Comparison of ENCODE assay signal across 19 cellular contexts in genomic region chr2:126785236-126785635, GRCh38.
DNase-seq lines count a peak whose midpoint lies in the region; ATAC-seq and TF ChIP-seq lines count a peak whose summit lies in the region.
"Had no signal": no experiment of that assay in that cellular context is flagged by ENCODE, and none has a peak within 500 bp of the region (broad histone marks: within the 10 kb centered on the region; RNA-seq: fewer than 3 reads in every experiment).

No MANE protein-coding gene starts in this region.

- no peak overlapping the region for H3K4ac ChIP-seq in H9 (ENCODE audit: low read depth, low read length)

- H3K4me1 ChIP-seq in H9 (ENCODE audit: insufficient read depth, low read length) = no peaks in the 10 kb centered on the region
- H3K4me1 ChIP-seq: BLaER1, Caco-2 had no signal

- no peaks in the 10 kb centered on the region for H3K23me2 ChIP-seq in H9 (ENCODE audit: insufficient read length, low read depth, low read length, poor library complexity, severe bottlenecking)

- no peaks in the 10 kb centered on the region for H3K36me3 Mint-ChIP-seq in natural killer cell treated with Interleukin-12 subunit alpha and Interleukin-12 subunit beta and Interleukin-15 and Interleukin-18, amount 100 ng/mL, for 72 hours
- H3K36me3 Mint-ChIP-seq in natural killer cell (no peaks in the 10 kb centered on the region), H9 (ENCODE audit: insufficient read depth in 1 of 3, low read depth in 3 of 3) (no peaks in the 10 kb centered on the region)
- H3K36me3 Mint-ChIP-seq: CD4-positive, CD25-positive, alpha-beta regulatory T cell; CD8-positive, alpha-beta T cell had no signal

- TF ChIP-seq CTCF in natural killer cell (IDR thresholded peaks at IDR 0.05) (no peak), H9 (conservative IDR thresholded peaks at IDR 0.05) (no peak)

- H2BK20ac ChIP-seq in H9 (ENCODE audit: low read depth, low read length, poor library complexity, severe bottlenecking) = no peak overlapping the region

- peaks cover 6 to 9% of the 10 kb centered on the region in 2 donors for H3K27me3 Mint-ChIP-seq in natural killer cell treated with Interleukin-12 subunit alpha and Interleukin-12 subunit beta and Interleukin-15 and Interleukin-18, amount 100 ng/mL, for 72 hours
- H3K27me3 Mint-ChIP-seq in natural killer cell (ENCODE audit: low read depth in 2 of 2) = peaks cover 0 to 12% of the 10 kb centered on the region in 2 donors
- H3K27me3 Mint-ChIP-seq in H9 (ENCODE audit: low read depth) = peaks cover 3% of the 10 kb centered on the region

- no peak overlapping the region for H3K27ac ChIP-seq in H9 (ENCODE audit: insufficient read length, low read depth, low read length)
- H3K27ac ChIP-seq: 22Rv1, BLaER1, C4-2B had no signal

- H3K9ac ChIP-seq in H9 (ENCODE audit: extremely low read depth, insufficient read length, low read length) = no peak overlapping the region
- H3K9ac ChIP-seq: BLaER1 had no signal

- H3K56ac ChIP-seq in H9 (ENCODE audit: insufficient read length, low read depth, low read length) = no peak overlapping the region

- H2AK5ac ChIP-seq in H9 (ENCODE audit: insufficient read length, low read length) = no peak overlapping the region

- no peak overlapping the region for H3K14ac ChIP-seq in H9 (ENCODE audit: insufficient read depth, low read length)

- no peak overlapping the region for H2BK5ac ChIP-seq in H9 (ENCODE audit: insufficient read length, low read length)

- H3K18ac ChIP-seq in H9 (ENCODE audit: insufficient read length, low read depth, low read length) = no peak overlapping the region

- H4K8ac ChIP-seq in H9 (replicated peaks; ENCODE audit: insufficient read length, low read depth, low read length) = no peak overlapping the region

- no peak overlapping the region for H3K23ac ChIP-seq in H9 (ENCODE audit: insufficient read length, low read depth, low read length)

- no peaks in the 10 kb centered on the region for H3K27me3 ChIP-seq in H9 (ENCODE audit: insufficient read depth, low read length)
- H3K27me3 ChIP-seq: BLaER1 had no signal

- no peak for ATAC-seq in natural killer cell treated with Interleukin-12 subunit alpha and Interleukin-12 subunit beta and Interleukin-15 and Interleukin-18, amount 100 ng/mL, for 72 hours
- ATAC-seq in natural killer cell = no peak
- ATAC-seq: CD8-positive, alpha-beta T cell had no signal

- H4K91ac ChIP-seq in H9 (ENCODE audit: insufficient read length, low read depth, low read length) = no peak overlapping the region

- H3T11ph ChIP-seq in H9 (ENCODE audit: low read length) = no peak overlapping the region

- H3K4me2 ChIP-seq in H9 (ENCODE audit: insufficient read depth, insufficient read length, low read length) = no peak overlapping the region
- H3K4me2 ChIP-seq: BLaER1 had no signal

- H3K4me1 Mint-ChIP-seq in natural killer cell treated with Interleukin-12 subunit alpha and Interleukin-12 subunit beta and Interleukin-15 and Interleukin-18, amount 100 ng/mL, for 72 hours (ENCODE audit: low read depth in 2 of 2) = no peaks in the 10 kb centered on the region
- no peaks in the 10 kb centered on the region for H3K4me1 Mint-ChIP-seq in natural killer cell
- H3K4me1 Mint-ChIP-seq in H9 = peaks cover 2 to 5% of the 10 kb centered on the region in 2 experiments; a peak in 3 of 4 replicates
- H3K4me1 Mint-ChIP-seq: B cell; CD4-positive, CD25-positive, alpha-beta regulatory T cell had no signal

- no peak overlapping the region for H2BK12ac ChIP-seq in H9 (ENCODE audit: insufficient read length, low read depth, low read length)

- no CpG with 5 or more reads among the region's 3 CpGs for WGBS in H9 (ENCODE audit: extremely low coverage, insufficient read length, low lambda C conversion rate)

- H3K9me3 ChIP-seq in H9 (ENCODE audit: control insufficient read depth, low read depth, low read length) = no peaks in the 10 kb centered on the region
- H3K9me3 ChIP-seq: BLaER1, Caco-2 had no signal

- DNase-seq in activated T-cell treated with anti-CD3 and anti-CD28 coated beads, Interleukin-2, amount 50 U/mL, for 1 hour = peak; percentile 7
- DNase-seq in activated T-cell treated with anti-CD3 and anti-CD28 coated beads for 4 hours = no peak
- peak; percentile 28 for DNase-seq in natural killer cell treated with Interleukin-12 subunit alpha and Interleukin-12 subunit beta and Interleukin-15 and Interleukin-18, amount 100 ng/mL, for 72 hours (ENCODE audit: low spot score)
- DNase-seq in natural killer cell = no peak
- DNase-seq in posterior vena cava (ENCODE audit: low spot score) = peak; percentile 37
- no peak for DNase-seq in H9
- no peak for DNase-seq in activated CD4-positive, alpha-beta T cell treated with anti-CD3 and anti-CD28 coated beads, Interleukin-2, amount 50 U/mL, for 48 hours
- no peak for DNase-seq in MV-4-11 (lab: John Stamatoyannopoulos, UW)
- DNase-seq: CD4-positive, CD25-positive, alpha-beta regulatory T cell; CD8-positive, alpha-beta T cell; DMS153; DND-41; GOT3; HCEC 1CT had no signal

- H3K27ac Mint-ChIP-seq in natural killer cell treated with Interleukin-12 subunit alpha and Interleukin-12 subunit beta and Interleukin-15 and Interleukin-18, amount 100 ng/mL, for 72 hours = no peak overlapping the region
- H3K27ac Mint-ChIP-seq in natural killer cell (no peak overlapping the region), H9 (no peak overlapping the region)
- H3K27ac Mint-ChIP-seq: B cell; CD4-positive, CD25-positive, alpha-beta regulatory T cell; CD8-positive, alpha-beta T cell had no signal

- no peak overlapping the region for H2BK120ac ChIP-seq in H9 (ENCODE audit: low read depth, low read length, poor library complexity, severe bottlenecking)

- H2AFZ ChIP-seq in H9 (ENCODE audit: low read length) = no peak overlapping the region

- no peaks in the 10 kb centered on the region for H4K20me1 ChIP-seq in H9 (ENCODE audit: control insufficient read depth, insufficient read depth, insufficient read length)
- H4K20me1 ChIP-seq: BLaER1 had no signal

- no peaks in the 10 kb centered on the region for H3K79me1 ChIP-seq in H9 (ENCODE audit: insufficient read depth, low read depth, low read length, poor library complexity, severe bottlenecking)

- no peak overlapping the region for H4K5ac ChIP-seq in H9 (ENCODE audit: insufficient read length, low read depth, low read length)

- no peaks in the 10 kb centered on the region for H3K79me2 ChIP-seq in H9 (ENCODE audit: insufficient read depth, low read length)

- H2BK15ac ChIP-seq in H9 (ENCODE audit: low read depth, low read length) = no peak overlapping the region

- intact Hi-C loops in natural killer cell (cut with micrococcal nuclease) = no loop called here
- intact Hi-C loops in posterior vena cava (cut with DNase I) = loop anchor here in 1 of 2 donors (10.0 kb wide), 1 partner anchor 430 kb away; no protein-coding TSS in a partner anchor

- no peaks in the 10 kb centered on the region for H3K9me3 Mint-ChIP-seq in natural killer cell treated with Interleukin-12 subunit alpha and Interleukin-12 subunit beta and Interleukin-15 and Interleukin-18, amount 100 ng/mL, for 72 hours
- H3K9me3 Mint-ChIP-seq in natural killer cell = no peaks in the 10 kb centered on the region
- H3K9me3 Mint-ChIP-seq in H9 = no peaks in the 10 kb centered on the region; a peak in 2 of 5 replicates
- H3K9me3 Mint-ChIP-seq: CD4-positive, CD25-positive, alpha-beta regulatory T cell; CD8-positive, alpha-beta T cell had no signal

- H3K4me3 Mint-ChIP-seq in natural killer cell treated with Interleukin-12 subunit alpha and Interleukin-12 subunit beta and Interleukin-15 and Interleukin-18, amount 100 ng/mL, for 72 hours = no peak overlapping the region
- H3K4me3 Mint-ChIP-seq in natural killer cell (no peak overlapping the region), H9 (no peak overlapping the region)
- H3K4me3 Mint-ChIP-seq: B cell; CD4-positive, CD25-positive, alpha-beta regulatory T cell; CD8-positive, alpha-beta T cell had no signal

Comparison
In these comparisons a context has a peak if more than half of its experiments do, and no peak if none do; other contexts are left out.
1. DNase-seq: peak in activated T-cell treated with anti-CD3 and anti-CD28 coated beads, Interleukin-2, amount 50 U/mL, for 1 hour (single experiment), natural killer cell treated with Interleukin-12 subunit alpha and Interleukin-12 subunit beta and Interleukin-15 and Interleukin-18, amount 100 ng/mL, for 72 hours (single experiment) and posterior vena cava (single experiment); none in activated T-cell treated with anti-CD3 and anti-CD28 coated beads for 4 hours (single experiment), natural killer cell (single experiment), H9 (single experiment), activated CD4-positive, alpha-beta T cell treated with anti-CD3 and anti-CD28 coated beads, Interleukin-2, amount 50 U/mL, for 48 hours (0 of 2) and MV-4-11 (single experiment).